In genomic region chr13:111521691-111522229, GRCh38 we compare ENCODE assay signal across 23 cellular contexts.
DNase-seq lines count a peak whose midpoint lies in the region; ATAC-seq, FAIRE-seq and TF ChIP-seq lines count a peak whose summit lies in the region.
"Had no signal": no experiment of that assay in that cellular context is flagged by ENCODE, and none has a peak within 500 bp of the region (broad histone marks: within the 10 kb centered on the region; RNA-seq: fewer than 3 reads in every experiment).

No MANE protein-coding gene starts in this region.

- ATAC-seq in GM19395 (IDR thresholded peaks at IDR 0.05; ENCODE audit: unreplicated experiment) (no peak), GM18909 (IDR thresholded peaks at IDR 0.05; ENCODE audit: poor library complexity, unreplicated experiment) (no peak)
- ATAC-seq: CD8-positive, alpha-beta T cell had no signal

- no peak for TF ChIP-seq POLR2A in spleen (IDR thresholded peaks at IDR 0.05)
- TF ChIP-seq POLR2A in esophagus squamous epithelium (IDR thresholded peaks at IDR 0.05) = no peak

- H3K36me3 ChIP-seq in bronchial epithelial cell (ENCODE audit: control insufficient read depth, insufficient read depth, low read length) = no peaks in the 10 kb centered on the region
- no peaks in the 10 kb centered on the region for H3K36me3 ChIP-seq in spleen
- no peaks in the 10 kb centered on the region for H3K36me3 ChIP-seq in esophagus squamous epithelium
- H3K36me3 ChIP-seq: BLaER1 had no signal

- H3K36me3 Mint-ChIP-seq in endothelial cell (ENCODE audit: low read depth, unreplicated experiment) = no peaks in the 10 kb centered on the region
- H3K36me3 Mint-ChIP-seq: CD4-positive, CD25-positive, alpha-beta regulatory T cell; CD8-positive, alpha-beta T cell had no signal

- H3K9me3 Mint-ChIP-seq in endothelial cell (ENCODE audit: unreplicated experiment) = no peaks in the 10 kb centered on the region
- H3K9me3 Mint-ChIP-seq: CD4-positive, CD25-positive, alpha-beta regulatory T cell; CD8-positive, alpha-beta T cell had no signal

- peak; percentile 18 for FAIRE-seq in bronchial epithelial cell (lab: Jason Lieb, UNC)
- FAIRE-seq: A204.1, G401.6, GM12892, GM19239 had no signal

- intact Hi-C loops in spleen (cut with DNase I; ENCODE audit: low total_unique reads) (no loop called here), esophagus squamous epithelium (cut with DNase I) (no loop called here)

- no peak overlapping the region for H3K27ac ChIP-seq in spleen
- H3K27ac ChIP-seq in esophagus squamous epithelium = no peak overlapping the region
- H3K27ac ChIP-seq: 22Rv1, BLaER1, C4-2B had no signal

- TF ChIP-seq CTCF in bronchial epithelial cell (IDR thresholded peaks at IDR 0.05; ENCODE audit: insufficient read depth, low read length, severe bottlenecking) = no peak
- no peak for TF ChIP-seq CTCF in endothelial cell (IDR thresholded peaks at IDR 0.05; ENCODE audit: unreplicated experiment)
- no peak for TF ChIP-seq CTCF in spleen (IDR thresholded peaks at IDR 0.05 in 8 of 11, conservative IDR thresholded peaks at IDR 0.05 in 3 of 11)
- TF ChIP-seq CTCF in esophagus squamous epithelium (IDR thresholded peaks at IDR 0.05) = no peak

- H3K27me3 ChIP-seq in bronchial epithelial cell (ENCODE audit: control insufficient read depth, insufficient read depth, low read length) (no peaks in the 10 kb centered on the region), spleen (replicated peaks in 1 of 7) (peaks cover 0 to 43% (median 0%) of the 10 kb centered on the region in 7 donors), esophagus squamous epithelium (peaks cover 0 to 16% (median 0%) of the 10 kb centered on the region in 4 donors)
- H3K27me3 ChIP-seq: BLaER1 had no signal

- H3K4me1 ChIP-seq in spleen (no peaks in the 10 kb centered on the region), esophagus squamous epithelium (no peaks in the 10 kb centered on the region)
- H3K4me1 ChIP-seq: Caco-2 had no signal

- WGBS in spleen, 5 donors = 54 to 62% (median 57%) methylated on average over 12 of the region's 12 CpGs
- 72 to 75% methylated on average over 11 to 12 of the region's 12 CpGs for WGBS in esophagus squamous epithelium, 2 donors

- H3K4me1 Mint-ChIP-seq in endothelial cell (ENCODE audit: unreplicated experiment) = peaks cover 9% of the 10 kb centered on the region
- H3K4me1 Mint-ChIP-seq: B cell; CD4-positive, CD25-positive, alpha-beta regulatory T cell had no signal

- DNase-seq in bronchial epithelial cell (ENCODE audit: low read depth) (no peak), endothelial cell (ENCODE audit: low spot score) (no peak), mesenteric fat pad (ENCODE audit: low spot score) (peak; percentile 57), spleen (peak; percentile 39), esophagus squamous epithelium (lab: John Stamatoyannopoulos, UW) (no peak)
- DNase-seq: CD4-positive, CD25-positive, alpha-beta regulatory T cell; CD8-positive, alpha-beta T cell; DMS153; DND-41; GOT3; H7; HCEC 1CT had no signal

- H3K9me3 ChIP-seq in spleen (no peaks in the 10 kb centered on the region), esophagus squamous epithelium (no peaks in the 10 kb centered on the region)
- H3K9me3 ChIP-seq: BLaER1, Caco-2 had no signal

- H3K4me3 ChIP-seq in bronchial epithelial cell (ENCODE audit: low read depth, low read length) (no peak overlapping the region), spleen (no peak overlapping the region), esophagus squamous epithelium (no peak overlapping the region)
- H3K4me3 ChIP-seq: BLaER1 had no signal

- H3K27me3 Mint-ChIP-seq in endothelial cell (ENCODE audit: unreplicated experiment) = peaks cover 13% of the 10 kb centered on the region
- H3K27me3 Mint-ChIP-seq: B cell had no signal

- H3K4me3 Mint-ChIP-seq in endothelial cell (ENCODE audit: unreplicated experiment) = no peak overlapping the region
- H3K4me3 Mint-ChIP-seq: B cell; CD4-positive, CD25-positive, alpha-beta regulatory T cell; CD8-positive, alpha-beta T cell had no signal

- peak overlapping the region; percentile 64 for H3K27ac Mint-ChIP-seq in endothelial cell (ENCODE audit: unreplicated experiment)
- H3K27ac Mint-ChIP-seq: B cell; CD4-positive, CD25-positive, alpha-beta regulatory T cell; CD8-positive, alpha-beta T cell had no signal

Comparison
In these comparisons a context has a peak if more than half of its experiments do, and no peak if none do; other contexts are left out.
1. DNase-seq: peak in mesenteric fat pad (single experiment) and spleen (single experiment); none in bronchial epithelial cell (single experiment), endothelial cell (single experiment) and esophagus squamous epithelium (single experiment).